ENCODE assay signal across 12 cellular contexts in the genomic region with DNA sequence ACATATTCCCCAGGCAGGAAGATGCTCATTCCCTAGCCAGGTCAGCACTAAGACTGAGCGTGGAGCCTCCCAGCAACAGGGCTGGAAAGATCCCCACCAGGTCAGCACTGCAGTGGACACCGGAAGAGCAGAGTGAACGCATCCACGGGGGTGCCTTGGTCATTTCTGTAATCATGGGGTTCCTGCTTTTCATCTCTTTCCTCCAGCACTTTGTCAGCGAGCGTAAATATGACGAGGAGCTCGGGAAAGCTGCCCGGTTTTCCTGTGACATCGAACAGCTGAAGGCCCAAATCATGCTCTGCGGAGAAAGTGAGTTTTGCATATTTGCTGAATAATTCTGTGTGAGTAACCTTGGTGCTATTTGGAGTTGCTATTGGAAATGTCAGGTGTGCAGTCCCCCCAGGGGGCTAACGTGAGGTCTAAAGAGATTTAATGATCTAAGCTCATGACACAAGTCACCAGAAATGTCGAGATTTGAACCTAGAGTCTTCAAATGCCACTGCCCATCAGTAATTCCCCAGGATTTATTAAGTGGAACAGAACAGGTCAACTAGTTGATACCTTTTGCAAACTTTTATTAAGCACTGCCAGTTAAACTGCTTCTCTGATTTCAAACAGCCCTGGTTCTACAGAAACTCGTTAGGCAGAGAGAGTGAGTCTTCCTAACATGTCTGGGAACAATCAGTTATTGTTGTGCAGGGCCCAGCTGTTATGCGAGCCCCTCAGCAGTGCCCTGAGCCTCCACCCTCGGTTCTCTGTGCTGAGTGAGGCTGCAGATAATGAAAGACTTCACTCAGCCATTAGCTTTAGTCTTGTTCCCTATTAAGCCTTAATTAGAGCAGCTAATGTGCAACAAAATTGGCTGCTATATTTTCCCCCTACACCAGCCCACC. TPM values are rescaled to one million over a fixed set of nuclear protein-coding genes. Genes with fewer than 3 reads are reported as not detected.
A peak's percentile ranks its signal among the peaks of the same experiment; 100 is the strongest.
DNase-seq lines count a peak whose midpoint lies in the region; ATAC-seq and TF ChIP-seq lines count a peak whose summit lies in the region.
"Had no signal": no experiment of that assay in that cellular context is flagged by ENCODE, and none has a peak within 500 bp of the region (broad histone marks: within the 10 kb centered on the region; RNA-seq: fewer than 3 reads in every experiment).

No MANE protein-coding gene starts in this region.

- intact Hi-C loops in body of pancreas (cut with DNase I) = no loop called here
- intact Hi-C loops in sciatic nerve (cut with DNase I) = no loop called here
- intact Hi-C loops in esophagus squamous epithelium (cut with DNase I) = no loop called here
- intact Hi-C loops in CD14-positive monocyte (cut with micrococcal nuclease) = loop anchor here in 1 of 2 donors (5.0 kb wide), 1 partner anchor 488 kb away; no protein-coding TSS in a partner anchor

- no peak for TF ChIP-seq POLR2A in body of pancreas (IDR thresholded peaks at IDR 0.05)
- no peak for TF ChIP-seq POLR2A in esophagus squamous epithelium (IDR thresholded peaks at IDR 0.05)

- H3K27ac ChIP-seq in KMS-11 (no peak overlapping the region), body of pancreas (peak overlapping the region in 2 of 4 donors; percentile 6 to 21), esophagus squamous epithelium (peak overlapping the region in 1 of 4 donors; percentile 10)

- DNase-seq in body of pancreas (peak in 3 of 4 donors; percentile 35 to 66 (median 46)), kidney tubule cell (ENCODE audit: low spot score) (peak; percentile 88), sciatic nerve (ENCODE audit: low spot score) (peak; percentile 74), AG08396 (ENCODE audit: low spot score) (no peak), esophagus squamous epithelium (lab: John Stamatoyannopoulos, UW) (no peak), CD14-positive monocyte (ENCODE audit: low spot score) (no peak)
- DNase-seq: Caco-2, KBM-7, NCI-H446, SIG-M5 had no signal

- H3K27ac Mint-ChIP-seq in CD14-positive monocyte = no peak overlapping the region

- no peak overlapping the region for H2AFZ ChIP-seq in KMS-11 (ENCODE audit: low read depth)

- H3K79me2 ChIP-seq in KMS-11 (ENCODE audit: insufficient read depth, low read depth) = no peaks in the 10 kb centered on the region

- no peak overlapping the region for H3K4me3 Mint-ChIP-seq in CD14-positive monocyte

- ATAC-seq in body of pancreas = peak; percentile 34
- peak; percentile 65 for ATAC-seq in sciatic nerve
- ATAC-seq: HCT116 had no signal

- H3K27me3 ChIP-seq in KMS-11 (ENCODE audit: insufficient read depth, low read depth) = no peaks in the 10 kb centered on the region
- H3K27me3 ChIP-seq in body of pancreas = no peaks in the 10 kb centered on the region
- no peaks in the 10 kb centered on the region for H3K27me3 ChIP-seq in esophagus squamous epithelium

- no peaks in the 10 kb centered on the region for H4K20me1 ChIP-seq in KMS-11 (ENCODE audit: insufficient read depth)

- H3K36me3 ChIP-seq in KMS-11 (ENCODE audit: insufficient read depth) (no peaks in the 10 kb centered on the region), body of pancreas (replicated peaks in 1 of 2; ENCODE audit: insufficient read depth in 1 of 2, low read depth in 2 of 2) (peaks cover 0 to 7% of the 10 kb centered on the region in 2 donors), esophagus squamous epithelium (peaks cover 0 to 87% (median 29%) of the 10 kb centered on the region in 3 donors)

- H3K4me3 ChIP-seq in KMS-11 (IDR thresholded peaks at IDR 0.05; ENCODE audit: insufficient read depth, low read depth, low read length) = no peak overlapping the region
- H3K4me3 ChIP-seq in body of pancreas = no peak overlapping the region
- H3K4me3 ChIP-seq in esophagus squamous epithelium = no peak overlapping the region

- H3K9me3 ChIP-seq in body of pancreas (no peaks in the 10 kb centered on the region), esophagus squamous epithelium (no peaks in the 10 kb centered on the region)
- H3K9me3 ChIP-seq: Caco-2 had no signal

- WGBS in body of pancreas, 2 donors = 59 to 82% methylated on average over 16 of the region's 16 CpGs
- whole genome bisulfite sequencing in esophagus squamous epithelium, 2 donors = 64 to 88% methylated on average over 12 to 16 of the region's 16 CpGs

- TF ChIP-seq CTCF in KMS-11 (conservative IDR thresholded peaks at IDR 0.05; ENCODE audit: low read depth, low read length) (no peak), body of pancreas (IDR thresholded peaks at IDR 0.05) (no peak), esophagus squamous epithelium (IDR thresholded peaks at IDR 0.05) (no peak), CD14-positive monocyte (IDR thresholded peaks at IDR 0.05) (no peak)

- peaks cover 21 to 29% of the 10 kb centered on the region in 2 donors for H3K36me3 Mint-ChIP-seq in CD14-positive monocyte

- H3K27me3 Mint-ChIP-seq in CD14-positive monocyte (ENCODE audit: low read depth in 3 of 3) = no peaks in the 10 kb centered on the region

- peaks cover 3% of the 10 kb centered on the region for H3K4me1 Mint-ChIP-seq in CD14-positive monocyte

- no peak overlapping the region for H3K9ac ChIP-seq in KMS-11

- H3K4me1 ChIP-seq in KMS-11 (ENCODE audit: low read depth, poor library complexity, severe bottlenecking) = peaks cover 45% of the 10 kb centered on the region
- no peaks in the 10 kb centered on the region for H3K4me1 ChIP-seq in body of pancreas
- peaks cover 0 to 9% (median 0%) of the 10 kb centered on the region in 3 donors for H3K4me1 ChIP-seq in esophagus squamous epithelium
- H3K4me1 ChIP-seq: Caco-2 had no signal

- peak overlapping the region; percentile 80; the same call in 1 of the 2 replicates for H3K4me2 ChIP-seq in KMS-11

- no peaks in the 10 kb centered on the region for H3K9me3 Mint-ChIP-seq in CD14-positive monocyte

RNA-seq across cellular contexts. Expression of gene KCTD18, which starts 39.9 kb away (rescaled TPM):
- total RNA-seq in body of pancreas (10 to 100 TPM; 10.5 to 42.3 TPM), sciatic nerve (13.0 TPM), esophagus squamous epithelium (10 to 100 TPM in 2 of 4 donors, 1 to 10 TPM in 2; 6.9 to 19.5 (median 13.9) TPM)
- polyA plus RNA-seq in CD14-positive monocyte = 10 to 100 TPM in 1 of 2 donors, 1 to 10 TPM in 1; 9.7 to 14.6 TPM

RNA-seq across cellular contexts. Expression of gene SGO2, which starts 56.1 kb away (rescaled TPM):
- total RNA-seq in body of pancreas (1 to 10 TPM; 1.6 to 2.3 TPM), sciatic nerve (2.6 TPM), esophagus squamous epithelium (10 to 100 TPM in 1 of 4 donors, 1 to 10 TPM in 3; 2.2 to 10.7 (median 5.6) TPM)
- 1 to 10 TPM; 1.4 to 1.5 TPM for polyA plus RNA-seq in CD14-positive monocyte

Comparison
In these comparisons a context has a peak if more than half of its experiments do, and no peak if none do; other contexts are left out.
1. DNase-seq: peak in body of pancreas (3 of 4), kidney tubule cell (single experiment) and sciatic nerve (single experiment); none in AG08396 (single experiment), esophagus squamous epithelium (single experiment) and CD14-positive monocyte (single experiment).